In genomic region chr12:3964404-3964803, GRCh38 we compare ENCODE assay signal across 10 cellular contexts.
DNase-seq lines count a peak whose midpoint lies in the region; ATAC-seq and TF ChIP-seq lines count a peak whose summit lies in the region.
"Had no signal": no experiment of that assay in that cellular context is flagged by ENCODE, and none has a peak within 500 bp of the region (broad histone marks: within the 10 kb centered on the region; RNA-seq: fewer than 3 reads in every experiment).

No MANE protein-coding gene starts in this region.

- H4K8ac ChIP-seq in neuronal stem cell (ENCODE audit: low read depth, low read length) = no peak overlapping the region

- H3K27me3 ChIP-seq in body of pancreas = no peaks in the 10 kb centered on the region
- H3K27me3 ChIP-seq in neuronal stem cell (ENCODE audit: control insufficient read depth in 3 of 3, insufficient read depth in 3 of 3, low read depth in 1 of 3, low read length in 3 of 3) = no peaks in the 10 kb centered on the region
- no peaks in the 10 kb centered on the region for H3K27me3 ChIP-seq in uterus

- H3K4me3 ChIP-seq in body of pancreas (no peak overlapping the region), neuronal stem cell (ENCODE audit: low read length in 2 of 2) (no peak overlapping the region), uterus (no peak overlapping the region)
- H3K4me3 ChIP-seq: lung, tibial artery had no signal

- no peak overlapping the region for H3K23ac ChIP-seq in neuronal stem cell (ENCODE audit: low read depth, low read length, poor library complexity)

- 32 to 35% methylated on average over 10 of the region's 10 CpGs for WGBS in body of pancreas, 2 donors
- WGBS in neuronal stem cell (ENCODE audit: extremely low coverage in 2 of 2, insufficient read length in 2 of 2, insufficient replicate concordance in 1 of 2), 2 donors = no CpG with 5 or more reads among the region's 10 CpGs

- no peak for TF ChIP-seq POLR2A in body of pancreas (IDR thresholded peaks at IDR 0.05)
- TF ChIP-seq POLR2A in uterus (IDR thresholded peaks at IDR 0.05) = no peak

- H3K9me3 ChIP-seq in body of pancreas (no peaks in the 10 kb centered on the region), neuronal stem cell (replicated peaks in 1 of 2; ENCODE audit: control insufficient read depth in 2 of 2, insufficient read depth in 1 of 2, low read depth in 1 of 2, low read length in 2 of 2) (no peaks in the 10 kb centered on the region), uterus (no peaks in the 10 kb centered on the region)
- H3K9me3 ChIP-seq: tibial artery had no signal

- H3K36me3 ChIP-seq in body of pancreas (replicated peaks in 1 of 2; ENCODE audit: insufficient read depth in 1 of 2, low read depth in 2 of 2) = no peaks in the 10 kb centered on the region
- no peaks in the 10 kb centered on the region for H3K36me3 ChIP-seq in neuronal stem cell (replicated peaks in 1 of 2; ENCODE audit: control insufficient read depth in 2 of 2, insufficient read depth in 2 of 2, low read length in 2 of 2)
- no peaks in the 10 kb centered on the region for H3K36me3 ChIP-seq in uterus
- H3K36me3 ChIP-seq: tibial artery had no signal

- no peak overlapping the region for H3K27ac ChIP-seq in body of pancreas
- H3K27ac ChIP-seq in neuronal stem cell (replicated peaks; ENCODE audit: low read length) = no peak overlapping the region
- H3K27ac ChIP-seq in uterus = no peak overlapping the region
- H3K27ac ChIP-seq: tibial artery had no signal

- peak in 6 of 7 experiments; percentile 7 to 45 (median 31) for TF ChIP-seq CTCF in body of pancreas (IDR thresholded peaks at IDR 0.05)
- TF ChIP-seq CTCF in uterus (IDR thresholded peaks at IDR 0.05) = peak in 1 of 4 experiments; percentile 8

- no peak overlapping the region for H2BK5ac ChIP-seq in neuronal stem cell (ENCODE audit: low read length)

- no peak overlapping the region for H3K14ac ChIP-seq in neuronal stem cell (ENCODE audit: low read length)

- DNase-seq in G401 (ENCODE audit: low spot score) (peak; percentile 7), HuH-7.5 (ENCODE audit: low spot score) (peak; percentile 20), body of pancreas (peak in 3 of 4 donors; percentile 14 to 50 (median 25)), neuronal stem cell (ENCODE audit: low spot score) (peak; percentile 21), NCI-H510A (lab: John Stamatoyannopoulos, UW) (no peak), uterus (no peak)
- DNase-seq: tibial artery had no signal

- no peak overlapping the region for H2AK5ac ChIP-seq in neuronal stem cell (ENCODE audit: low read depth, low read length)

- no peak overlapping the region for H4K91ac ChIP-seq in neuronal stem cell (ENCODE audit: low read depth, low read length, poor library complexity)

- H2BK120ac ChIP-seq in neuronal stem cell (ENCODE audit: low read depth, low read length) = no peak overlapping the region

- H3K4me1 ChIP-seq in body of pancreas (no peaks in the 10 kb centered on the region), neuronal stem cell (ENCODE audit: control insufficient read depth in 2 of 2, insufficient read depth in 1 of 2, low read depth in 1 of 2, low read length in 2 of 2) (peaks cover 6 to 10% of the 10 kb centered on the region in 2 donors), uterus (no peaks in the 10 kb centered on the region)
- H3K4me1 ChIP-seq: tibial artery had no signal

- H3K4ac ChIP-seq in neuronal stem cell (ENCODE audit: low read length) = no peak overlapping the region

- no peak overlapping the region for H2BK15ac ChIP-seq in neuronal stem cell (ENCODE audit: low read length)

- intact Hi-C loops in body of pancreas (cut with DNase I) = no loop called here
- intact Hi-C loops in uterus (cut with DNase I; ENCODE audit: low total_unique reads) = no loop called here

- in situ Hi-C loops in G401 (cut with HindIII; ENCODE audit: low sequenced_read_pairs) = no loop called here

- no peak overlapping the region for H2BK12ac ChIP-seq in neuronal stem cell (ENCODE audit: low read length)

- H3K18ac ChIP-seq in neuronal stem cell (ENCODE audit: low read length) = no peak overlapping the region

- H2AFZ ChIP-seq in neuronal stem cell (ENCODE audit: low read length) = no peak overlapping the region

- no peak for ATAC-seq in body of pancreas
- ATAC-seq in GM19035 (IDR thresholded peaks at IDR 0.05; ENCODE audit: unreplicated experiment) = no peak
- no peak for ATAC-seq in HG03135 (IDR thresholded peaks at IDR 0.05; ENCODE audit: unreplicated experiment)

- H3K79me1 ChIP-seq in neuronal stem cell (ENCODE audit: low read depth, low read length) = no peaks in the 10 kb centered on the region

- no peak overlapping the region for H3K4me2 ChIP-seq in neuronal stem cell (ENCODE audit: insufficient read depth, low read length, poor library complexity, severe bottlenecking)

- H3K9ac ChIP-seq in neuronal stem cell (ENCODE audit: low read depth, low read length, poor library complexity) = no peak overlapping the region

Comparison
In these comparisons a context has a peak if more than half of its experiments do, and no peak if none do; other contexts are left out.
1. DNase-seq: peak in G401 (single experiment), HuH-7.5 (single experiment), body of pancreas (3 of 4) and neuronal stem cell (single experiment); none in NCI-H510A (single experiment) and uterus (0 of 2).